In the genomic region with DNA sequence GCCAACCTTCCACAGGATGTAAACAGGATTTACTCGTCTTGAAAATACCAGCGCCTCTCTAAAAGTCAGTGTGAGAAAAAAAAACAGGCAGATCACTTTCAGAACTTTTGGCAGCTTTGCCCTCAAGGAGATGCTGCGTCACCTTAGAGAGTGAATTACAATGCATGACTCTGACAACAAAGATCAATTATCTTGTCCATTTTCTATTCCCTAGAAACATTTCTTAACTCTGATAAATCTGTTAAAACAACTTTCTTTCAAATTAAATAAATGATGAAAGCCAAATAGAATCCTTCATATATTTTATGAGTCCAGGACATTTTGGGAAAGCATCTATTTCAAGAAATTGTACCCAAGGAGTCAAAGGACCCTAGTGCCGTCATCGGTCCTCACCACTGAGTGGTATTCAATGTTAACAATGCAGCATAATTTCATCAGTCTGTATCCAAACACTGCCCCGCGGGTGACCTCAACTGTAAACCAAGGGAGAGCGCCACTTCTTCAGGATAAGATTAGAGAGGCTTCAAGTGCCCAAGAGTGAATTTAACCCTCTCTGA, we compare ENCODE assay signal across 13 cellular contexts.
A peak's percentile ranks its signal among the peaks of the same experiment; 100 is the strongest.
DNase-seq lines count a peak whose midpoint lies in the region; ATAC-seq and TF ChIP-seq lines count a peak whose summit lies in the region.
"Had no signal": no experiment of that assay in that cellular context is flagged by ENCODE, and none has a peak within 500 bp of the region (broad histone marks: within the 10 kb centered on the region; RNA-seq: fewer than 3 reads in every experiment).

No MANE protein-coding gene starts in this region.

- H3K4me3 ChIP-seq in mucosa of descending colon (no peak overlapping the region), upper lobe of left lung (no peak overlapping the region)
- H3K4me3 ChIP-seq: tibial artery had no signal

- intact Hi-C loops in mucosa of descending colon (cut with DNase I, micrococcal nuclease) = no loop called here

- H3K27me3 ChIP-seq in upper lobe of left lung = no peaks in the 10 kb centered on the region
- H3K27me3 ChIP-seq: tibial artery had no signal

- no peaks in the 10 kb centered on the region for H3K36me3 Mint-ChIP-seq in endothelial cell (ENCODE audit: low read depth, unreplicated experiment)

- no peak overlapping the region for H3K4me3 Mint-ChIP-seq in endothelial cell (ENCODE audit: unreplicated experiment)

- peak overlapping the region; percentile 10 for H3K27ac Mint-ChIP-seq in endothelial cell (ENCODE audit: unreplicated experiment)

- TF ChIP-seq EP300 in upper lobe of left lung (IDR thresholded peaks at IDR 0.05) = peak in 1 of 4 donors; percentile 22

- H3K27ac ChIP-seq in upper lobe of left lung = peak overlapping the region; percentile 1 to 58 (median 34)
- H3K27ac ChIP-seq: tibial artery had no signal

- H3K27me3 Mint-ChIP-seq in endothelial cell (ENCODE audit: unreplicated experiment) = no peaks in the 10 kb centered on the region

- H3K9me3 Mint-ChIP-seq in endothelial cell (ENCODE audit: unreplicated experiment) = no peaks in the 10 kb centered on the region

- TF ChIP-seq CTCF in endothelial cell (IDR thresholded peaks at IDR 0.05; ENCODE audit: unreplicated experiment) (no peak), mucosa of descending colon (IDR thresholded peaks at IDR 0.05) (no peak), upper lobe of left lung (IDR thresholded peaks at IDR 0.05) (no peak)

- H3K4me1 Mint-ChIP-seq in endothelial cell (ENCODE audit: unreplicated experiment) = peaks cover 14% of the 10 kb centered on the region

- WGBS in upper lobe of left lung, 2 donors = 28 to 30% methylated on average over 8 of the region's 8 CpGs

- H3K9me3 ChIP-seq in mucosa of descending colon (no peaks in the 10 kb centered on the region), upper lobe of left lung (no peaks in the 10 kb centered on the region)
- H3K9me3 ChIP-seq: tibial artery had no signal

- TF ChIP-seq POLR2A in upper lobe of left lung (IDR thresholded peaks at IDR 0.05) = no peak

- DNase-seq in NCI-H187 (lab: John Stamatoyannopoulos, UW) = peak; percentile 15 to 19
- no peak for DNase-seq in NCI-H187 treated with DMSO at 0.1 percent for 48 hours (lab: John Stamatoyannopoulos, UW)
- no peak for DNase-seq in endothelial cell (ENCODE audit: low spot score)
- no peak for DNase-seq in mucosa of descending colon
- DNase-seq in upper lobe of left lung = peak in 1 of 2 donors; percentile 71
- DNase-seq in activated gamma-delta T cell treated with Interleukin-2 at 50 U/mL for 16 hours = no peak
- DNase-seq in effector CD4-positive, alpha-beta T cell = no peak
- DNase-seq in NCI-H2081 (lab: John Stamatoyannopoulos, UW) = no peak
- DNase-seq: activated CD8-positive, alpha-beta memory T cell treated with anti-CD3 and anti-CD28 coated beads, Interleukin-2, amount 50 U/mL, for 48 hours; caudate nucleus; NCI-H2107; stimulated activated CD4-positive, alpha-beta T cell treated with anti-CD3 and anti-CD28 coated beads, Interleukin-4, amount 100 ng/mL, for 4 hours had no signal

- H3K4me1 ChIP-seq in mucosa of descending colon (ENCODE audit: low read depth) (no peaks in the 10 kb centered on the region), upper lobe of left lung (peaks cover 15 to 30% (median 21%) of the 10 kb centered on the region in 4 donors)

- no peaks in the 10 kb centered on the region for H3K36me3 ChIP-seq in mucosa of descending colon (ENCODE audit: low read depth)
- H3K36me3 ChIP-seq in upper lobe of left lung = no peaks in the 10 kb centered on the region
- H3K36me3 ChIP-seq: tibial artery had no signal

- ATAC-seq in mucosa of descending colon (peak; percentile 21), upper lobe of left lung (ENCODE audit: low FRiP score in 2 of 2) (peak; percentile 77 to 82)

Comparison
In these comparisons a context has a peak if more than half of its experiments do, and no peak if none do; other contexts are left out.
1. DNase-seq: peak in NCI-H187 (2 of 2); none in NCI-H187 treated with DMSO at 0.1 percent for 48 hours (single experiment), endothelial cell (single experiment), mucosa of descending colon (0 of 3), activated gamma-delta T cell treated with Interleukin-2 at 50 U/mL for 16 hours (single experiment), effector CD4-positive, alpha-beta T cell (single experiment) and NCI-H2081 (0 of 2).